Comparison of ENCODE assay signal across 18 cellular contexts in genomic region chr14:99756796-99757195, GRCh38. TPM values are rescaled to one million over a fixed set of nuclear protein-coding genes. Genes with fewer than 3 reads are reported as not detected.
A peak's percentile ranks its signal among the peaks of the same experiment; 100 is the strongest.
DNase-seq lines count a peak whose midpoint lies in the region; ATAC-seq and TF ChIP-seq lines count a peak whose summit lies in the region.
"Had no signal": no experiment of that assay in that cellular context is flagged by ENCODE, and none has a peak within 500 bp of the region (broad histone marks: within the 10 kb centered on the region; RNA-seq: fewer than 3 reads in every experiment).

No MANE protein-coding gene starts in this region.

- H3K36me3 Mint-ChIP-seq in nephron progenitor cell (ENCODE audit: low read depth) = no peaks in the 10 kb centered on the region
- H3K36me3 Mint-ChIP-seq: activated naive CD8-positive, alpha-beta T cell treated with anti-CD3 and anti-CD28 coated beads, Interleukin-2, amount 10 ng/mL, durations not matched to agents 7 days and 5 days had no signal

- H3K27ac Mint-ChIP-seq in nephron progenitor cell = peak overlapping the region; percentile 72
- H3K27ac Mint-ChIP-seq: activated CD4-positive, alpha-beta T cell treated with anti-CD3 and anti-CD28 coated beads, Interleukin-2, amount 10 ng/mL, durations not matched to agents 7 days and 5 days; activated naive CD8-positive, alpha-beta T cell treated with anti-CD3 and anti-CD28 coated beads, Interleukin-2, amount 10 ng/mL, durations not matched to agents 7 days and 5 days; activated T-cell treated with anti-CD3 and anti-CD28 coated beads, Interleukin-2, amount 50 U/mL, for 24 hours had no signal

- H3K4me1 ChIP-seq in right cardiac atrium (ENCODE audit: control insufficient read depth, insufficient read depth, low read length) = peaks cover 14% of the 10 kb centered on the region

- intact Hi-C loops in right cardiac atrium (cut with DNase I) (no loop called here), left cardiac atrium (cut with DNase I) (loop anchor here in 1 of 2 donors (5.0 kb wide), 1 partner anchor 36 kb away; the partner anchor contains the start of gene EML1)

- H3K9me3 Mint-ChIP-seq in nephron progenitor cell = no peaks in the 10 kb centered on the region
- H3K9me3 Mint-ChIP-seq: activated CD4-positive, alpha-beta T cell treated with anti-CD3 and anti-CD28 coated beads, Interleukin-2, amount 10 ng/mL, durations not matched to agents 7 days and 5 days; activated naive CD8-positive, alpha-beta T cell treated with anti-CD3 and anti-CD28 coated beads, Interleukin-2, amount 10 ng/mL, durations not matched to agents 7 days and 5 days; activated T-cell treated with anti-CD3 and anti-CD28 coated beads, Interleukin-2, amount 50 U/mL, for 24 hours; neural crest cell had no signal

- 93% methylated on average over 21 of the region's 21 CpGs for WGBS in right cardiac atrium

- H3K9me3 ChIP-seq in right cardiac atrium (ENCODE audit: control insufficient read depth, low read length) = no peaks in the 10 kb centered on the region
- H3K9me3 ChIP-seq: left lung, Peyer's patch had no signal

- peaks cover 12% of the 10 kb centered on the region for H3K27me3 Mint-ChIP-seq in nephron progenitor cell (ENCODE audit: low read depth, poor library complexity)

- ATAC-seq in right cardiac atrium = no peak
- no peak for ATAC-seq in left cardiac atrium
- no peak for ATAC-seq in GM21367 (IDR thresholded peaks at IDR 0.05; ENCODE audit: unreplicated experiment)
- ATAC-seq in HG02763 (IDR thresholded peaks at IDR 0.05; ENCODE audit: unreplicated experiment) = no peak

- H3K27ac ChIP-seq in right cardiac atrium (ENCODE audit: low read length) (no peak overlapping the region), coronary artery (peak overlapping the region; percentile 31 to 79)
- H3K27ac ChIP-seq: KMS-11, left lung had no signal

- no peaks in the 10 kb centered on the region for H3K27me3 ChIP-seq in right cardiac atrium (ENCODE audit: control insufficient read depth, insufficient read depth)
- H3K27me3 ChIP-seq: Peyer's patch had no signal

- no peak overlapping the region for H3K4me3 Mint-ChIP-seq in nephron progenitor cell
- H3K4me3 Mint-ChIP-seq: activated CD4-positive, alpha-beta T cell treated with anti-CD3 and anti-CD28 coated beads, Interleukin-2, amount 10 ng/mL, durations not matched to agents 7 days and 5 days; activated naive CD8-positive, alpha-beta T cell treated with anti-CD3 and anti-CD28 coated beads, Interleukin-2, amount 10 ng/mL, durations not matched to agents 7 days and 5 days; activated T-cell treated with anti-CD3 and anti-CD28 coated beads, Interleukin-2, amount 50 U/mL, for 24 hours; neural crest cell had no signal

- TF ChIP-seq CTCF in coronary artery (IDR thresholded peaks at IDR 0.05) (no peak), nephron progenitor cell (IDR thresholded peaks at IDR 0.05) (no peak)

- H3K4me1 Mint-ChIP-seq in nephron progenitor cell = peaks cover 56% of the 10 kb centered on the region

- no peak overlapping the region for H3K4me3 ChIP-seq in right cardiac atrium (ENCODE audit: low read length)
- no peak overlapping the region for H3K4me3 ChIP-seq in coronary artery
- H3K4me3 ChIP-seq: left lung, Peyer's patch had no signal

- DNase-seq in right cardiac atrium = peak in 2 of 3 donors; percentile 45 to 56
- DNase-seq in left cardiac atrium = no peak
- DNase-seq in coronary artery (ENCODE audit: low spot score) = no peak
- no peak for DNase-seq in nephron progenitor cell
- no peak for DNase-seq in cerebellum (ENCODE audit: low spot score)
- DNase-seq in SHP77 treated with DMSO at 0.1 percent for 48 hours (lab: John Stamatoyannopoulos, UW) = no peak
- DNase-seq: activated CD4-positive, alpha-beta T cell treated with anti-CD3 and anti-CD28 coated beads, Interleukin-2, amount 10 ng/mL, durations not matched to agents 7 days and 5 days; activated naive CD8-positive, alpha-beta T cell treated with anti-CD3 and anti-CD28 coated beads, Interleukin-2, amount 10 ng/mL, durations not matched to agents 7 days and 5 days; activated T-cell treated with anti-CD3 and anti-CD28 coated beads, Interleukin-2, amount 50 U/mL, for 24 hours; NCI-H1417; NCI-H510A; stimulated activated naive CD4-positive, alpha-beta T cell treated with Interleukin-2 at 50 U/mL for 16 hours had no signal

RNA-seq across cellular contexts. Expression of gene EML1, which starts 36.4 kb away (rescaled TPM):
- 10 to 100 TPM; 32.5 to 39.1 (median 34.8) TPM for total RNA-seq in right cardiac atrium
- 11.2 TPM for polyA plus RNA-seq in right cardiac atrium
- total RNA-seq in left cardiac atrium = 10 to 100 TPM; 23.7 to 24.6 TPM
- 26.8 TPM for total RNA-seq in cerebellum

Comparison
In these comparisons a context has a peak if more than half of its experiments do, and no peak if none do; other contexts are left out.
1. DNase-seq: peak in right cardiac atrium (2 of 3); none in left cardiac atrium (single experiment), coronary artery (single experiment), nephron progenitor cell (single experiment), cerebellum (single experiment) and SHP77 treated with DMSO at 0.1 percent for 48 hours (single experiment).